In genomic region chr10:50538473-50539398, GRCh38 we compare ENCODE assay signal across 1 cellular context.
TF ChIP-seq lines count a peak whose summit lies in the region.

No MANE protein-coding gene starts in this region.

TF ChIP-seq in K562, 482 proteins besides CTCF, POLR2A, EP300 and RAD21 (continued from another document and continues in another):
- TF ChIP-seq RERE (CRISPR knock-in tag; IDR thresholded peaks at IDR 0.05; ENCODE audit: borderline replicate concordance) (no peak), ZBTB34 (CRISPR knock-in tag; IDR thresholded peaks at IDR 0.05) (no peak), E2F3 (CRISPR knock-in tag; IDR thresholded peaks at IDR 0.05) (no peak), U2AF2 (optimal IDR thresholded peaks at IDR 0.05; ENCODE audit: low read depth, low read length) (no peak), HDAC1 (IDR thresholded peaks at IDR 0.05) (peak in 1 of 2 experiments; percentile 13; a peak in 1 of 4 replicates), ZBTB5 (IDR thresholded peaks at IDR 0.05) (no peak), ZBTB40 (IDR thresholded peaks at IDR 0.05) (no peak), ZBTB40 (CRISPR knock-in tag; IDR thresholded peaks at IDR 0.05) (no peak), GABPA (tag; conservative IDR thresholded peaks at IDR 0.05; ENCODE audit: low read depth) (no peak), IRF1 (CRISPR knock-in tag; IDR thresholded peaks at IDR 0.05; ENCODE audit: borderline replicate concordance) (no peak), ATF1 (CRISPR knock-in tag; IDR thresholded peaks at IDR 0.05) (no peak), ATF1 (tag; IDR thresholded peaks at IDR 0.05) (no peak), SRSF1 (IDR thresholded peaks at IDR 0.05; ENCODE audit: low read depth, low read length) (no peak), FOXK1 (CRISPR knock-in tag; IDR thresholded peaks at IDR 0.05; ENCODE audit: borderline replicate concordance) (no peak), SNIP1 (IDR thresholded peaks at IDR 0.05; ENCODE audit: low read depth) (no peak), ZNF143 (CRISPR knock-in tag; IDR thresholded peaks at IDR 0.05) (no peak), RUNX1 (IDR thresholded peaks at IDR 0.05; ENCODE audit: low read depth) (no peak), SIX5 (IDR thresholded peaks at IDR 0.05; ENCODE audit: borderline replicate concordance in 1 of 2, insufficient read depth in 1 of 2, low read depth in 1 of 2, low read length in 2 of 2) (no peak), NR2C1 (IDR thresholded peaks at IDR 0.05) (peak; percentile 51; the same call in 1 of the 2 replicates), NR2C1 (tag; IDR thresholded peaks at IDR 0.05) (peak; percentile 53; the same call in 1 of the 2 replicates), MYNN (IDR thresholded peaks at IDR 0.05) (no peak), MYNN (CRISPR knock-in tag; IDR thresholded peaks at IDR 0.05) (no peak), CHCHD3 (CRISPR knock-in tag; IDR thresholded peaks at IDR 0.05) (no peak), NBN (IDR thresholded peaks at IDR 0.05; ENCODE audit: low read depth) (no peak), FOXA3 (CRISPR knock-in tag; conservative IDR thresholded peaks at IDR 0.05 in 1 of 2, IDR thresholded peaks at IDR 0.05 in 1 of 2) (no peak; a peak in 1 of 4 replicates), YBX1 (IDR thresholded peaks at IDR 0.05) (no peak), ZNF449 (CRISPR knock-in tag; IDR thresholded peaks at IDR 0.05) (no peak), CBFB (CRISPR knock-in tag; IDR thresholded peaks at IDR 0.05) (no peak), RFX5 (IDR thresholded peaks at IDR 0.05; ENCODE audit: low read depth, low read length) (no peak), PRPF4 (IDR thresholded peaks at IDR 0.05; ENCODE audit: insufficient read depth, low read depth, low read length, poor library complexity, severe bottlenecking) (no peak), SIRT6 (IDR thresholded peaks at IDR 0.05; ENCODE audit: low read depth, low read length) (no peak), HDGF (IDR thresholded peaks at IDR 0.05) (no peak), SP2 (IDR thresholded peaks at IDR 0.05; ENCODE audit: extremely low read depth, low read depth, low read length, poor library complexity, severe bottlenecking) (no peak), ZNF717 (CRISPR knock-in tag; IDR thresholded peaks at IDR 0.05) (no peak), ZNF217 (CRISPR knock-in tag; IDR thresholded peaks at IDR 0.05) (no peak), ZNF41 (CRISPR knock-in tag; conservative IDR thresholded peaks at IDR 0.05) (no peak)
- TF ChIP-seq, protein P1, sequence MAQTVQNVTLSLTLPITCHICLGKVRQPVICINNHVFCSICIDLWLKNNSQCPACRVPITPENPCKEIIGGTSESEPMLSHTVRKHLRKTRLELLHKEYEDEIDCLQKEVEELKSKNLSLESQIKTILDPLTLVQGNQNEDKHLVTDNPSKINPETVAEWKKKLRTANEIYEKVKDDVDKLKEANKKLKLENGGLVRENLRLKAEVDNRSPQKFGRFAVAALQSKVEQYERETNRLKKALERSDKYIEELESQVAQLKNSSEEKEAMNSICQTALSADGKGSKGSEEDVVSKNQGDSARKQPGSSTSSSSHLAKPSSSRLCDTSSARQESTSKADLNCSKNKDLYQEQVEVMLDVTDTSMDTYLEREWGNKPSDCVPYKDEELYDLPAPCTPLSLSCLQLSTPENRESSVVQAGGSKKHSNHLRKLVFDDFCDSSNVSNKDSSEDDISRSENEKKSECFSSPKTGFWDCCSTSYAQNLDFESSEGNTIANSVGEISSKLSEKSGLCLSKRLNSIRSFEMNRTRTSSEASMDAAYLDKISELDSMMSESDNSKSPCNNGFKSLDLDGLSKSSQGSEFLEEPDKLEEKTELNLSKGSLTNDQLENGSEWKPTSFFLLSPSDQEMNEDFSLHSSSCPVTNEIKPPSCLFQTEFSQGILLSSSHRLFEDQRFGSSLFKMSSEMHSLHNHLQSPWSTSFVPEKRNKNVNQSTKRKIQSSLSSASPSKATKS (CRISPR knock-in tag; IDR thresholded peaks at IDR 0.05) = no peak
- TF ChIP-seq, protein P2, sequence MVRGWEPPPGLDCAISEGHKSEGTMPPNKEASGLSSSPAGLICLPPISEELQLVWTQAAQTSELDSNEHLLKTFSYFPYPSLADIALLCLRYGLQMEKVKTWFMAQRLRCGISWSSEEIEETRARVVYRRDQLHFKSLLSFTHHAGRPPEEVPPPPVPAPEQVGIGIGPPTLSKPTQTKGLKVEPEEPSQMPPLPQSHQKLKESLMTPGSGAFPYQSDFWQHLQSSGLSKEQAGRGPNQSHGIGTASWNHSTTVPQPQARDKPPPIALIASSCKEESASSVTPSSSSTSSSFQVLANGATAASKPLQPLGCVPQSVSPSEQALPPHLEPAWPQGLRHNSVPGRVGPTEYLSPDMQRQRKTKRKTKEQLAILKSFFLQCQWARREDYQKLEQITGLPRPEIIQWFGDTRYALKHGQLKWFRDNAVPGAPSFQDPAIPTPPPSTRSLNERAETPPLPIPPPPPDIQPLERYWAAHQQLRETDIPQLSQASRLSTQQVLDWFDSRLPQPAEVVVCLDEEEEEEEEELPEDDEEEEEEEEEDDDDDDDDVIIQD (CRISPR knock-in tag; IDR thresholded peaks at IDR 0.05) = no peak
